1 cellular context compared by ENCODE assay signal in genomic region chr9:136140966-136141365, GRCh38.
TF ChIP-seq lines count a peak whose summit lies in the region.

No MANE protein-coding gene starts in this region.

TF ChIP-seq in WTC11, 78 proteins besides CTCF, POLR2A, EP300 and RAD21 (continued from another document):
- no peak for TF ChIP-seq AR (CRISPR knock-in tag; IDR thresholded peaks at IDR 0.05)
- TF ChIP-seq ZSCAN18 (CRISPR knock-in tag; IDR thresholded peaks at IDR 0.05) = no peak
